Comparison of ENCODE assay signal across 8 cellular contexts in genomic region chr20:35771367-35771688, GRCh38. TPM values are rescaled to one million over a fixed set of nuclear protein-coding genes. Genes with fewer than 3 reads are reported as not detected.
DNase-seq lines count a peak whose midpoint lies in the region; ATAC-seq and TF ChIP-seq lines count a peak whose summit lies in the region.

No MANE protein-coding gene starts in this region.

- H3K9ac ChIP-seq in mammary epithelial cell (ENCODE audit: insufficient read depth, low read length), result peak overlapping the region; percentile 2

- H3K27ac ChIP-seq in mammary epithelial cell (ENCODE audit: insufficient read depth, low read depth, low read length), result peak overlapping the region; percentile 71

- no peak for DNase-seq in stimulated activated naive CD8-positive, alpha-beta T cell treated with anti-CD3 and anti-CD28 coated beads, Interleukin-15, Interleukin-2, amounts not matched to agents 100 U/mL and 50 U/mL, for 24 hours
- no peak for DNase-seq in mammary epithelial cell
- no peak for DNase-seq in naive B cell
- no peak for DNase-seq in NCI-H226
- DNase-seq in left colon, result no peak
- DNase-seq in RPMI8226, result no peak

- H4K20me1 ChIP-seq in mammary epithelial cell (ENCODE audit: insufficient read depth, low read length), result no peaks in the 10 kb centered on the region

- peaks cover 4% of the 10 kb centered on the region for H3K36me3 ChIP-seq in mammary epithelial cell (ENCODE audit: insufficient read depth, low read length)

- 68% methylated on average over 9 of the region's 9 CpGs for WGBS in mammary epithelial cell (ENCODE audit: low coverage, missing lambda C conversion rate)

- H3K9me3 ChIP-seq in mammary epithelial cell (replicated peaks; ENCODE audit: insufficient read depth, low read length), result no peaks in the 10 kb centered on the region

- H2AFZ ChIP-seq in mammary epithelial cell (ENCODE audit: low read depth, low read length), result peak overlapping the region; percentile 67

- H3K9me3 Mint-ChIP-seq in stimulated activated naive CD8-positive, alpha-beta T cell treated with anti-CD3 and anti-CD28 coated beads, Interleukin-15, Interleukin-2, amounts not matched to agents 100 ng/mL and 50 ng/mL, for 24 hours, result peaks cover 7% of the 10 kb centered on the region
- H3K9me3 Mint-ChIP-seq in naive B cell, result peaks cover 0 to 3% (median 0%) of the 10 kb centered on the region in 7 donors

- peak overlapping the region in 1 of 3 experiments; percentile 81 for H3K4me3 ChIP-seq in mammary epithelial cell (replicated peaks in 1 of 3; ENCODE audit: insufficient read depth in 1 of 3, low read depth in 2 of 3, low read length in 3 of 3)

- H3K27ac Mint-ChIP-seq in stimulated activated naive CD8-positive, alpha-beta T cell treated with anti-CD3 and anti-CD28 coated beads, Interleukin-15, Interleukin-2, amounts not matched to agents 100 ng/mL and 50 ng/mL, for 24 hours, result peak overlapping the region; percentile 81
- peak overlapping the region; percentile 99 to 100 (median 100) for H3K27ac Mint-ChIP-seq in naive B cell

- H3K4me1 ChIP-seq in mammary epithelial cell (ENCODE audit: insufficient read depth, low read length), result peaks cover 24% of the 10 kb centered on the region

- peak overlapping the region; percentile 51 for H3K4me3 Mint-ChIP-seq in stimulated activated naive CD8-positive, alpha-beta T cell treated with anti-CD3 and anti-CD28 coated beads, Interleukin-15, Interleukin-2, amounts not matched to agents 100 ng/mL and 50 ng/mL, for 24 hours
- peak overlapping the region; percentile 78 to 89 (median 86) for H3K4me3 Mint-ChIP-seq in naive B cell

- BruUV-seq in mammary epithelial cell (replicated peaks; lab: Mats Ljungman, UMichigan), result no TSS peak

- CTCF ChIA-PET in mammary epithelial cell (lab: Charles Lee; ENCODE audit: low non-redundant PET), result no interaction called here

- peaks cover 40% of the 10 kb centered on the region for H3K79me2 ChIP-seq in mammary epithelial cell (ENCODE audit: insufficient read depth, low read length)

- intact Hi-C loops in mammary epithelial cell (cut with micrococcal nuclease) (no loop called here), left colon (cut with DNase I, micrococcal nuclease) (no loop called here)

- no peak for ATAC-seq in stimulated activated naive CD8-positive, alpha-beta T cell treated with anti-CD3 and anti-CD28 coated beads, Interleukin-15, Interleukin-2, amounts not matched to agents 100 U/mL and 50 U/mL, for 24 hours
- ATAC-seq in naive B cell (ENCODE audit: low read depth in 2 of 2) (no peak), left colon (no peak), HG02970 (IDR thresholded peaks at IDR 0.05; ENCODE audit: low FRiP score, unreplicated experiment) (no peak)

- H3K4me2 ChIP-seq in mammary epithelial cell (ENCODE audit: insufficient read depth, low read depth, low read length), result peak overlapping the region; percentile 4

- no peaks in the 10 kb centered on the region for H3K27me3 Mint-ChIP-seq in stimulated activated naive CD8-positive, alpha-beta T cell treated with anti-CD3 and anti-CD28 coated beads, Interleukin-15, Interleukin-2, amounts not matched to agents 100 ng/mL and 50 ng/mL, for 24 hours
- no peaks in the 10 kb centered on the region for H3K27me3 Mint-ChIP-seq in naive B cell

- in situ Hi-C loops in mammary epithelial cell (cut with MboI; ENCODE audit: low sequenced_read_pairs in 2 of 2), result no loop called here

- H3K36me3 Mint-ChIP-seq in stimulated activated naive CD8-positive, alpha-beta T cell treated with anti-CD3 and anti-CD28 coated beads, Interleukin-15, Interleukin-2, amounts not matched to agents 100 ng/mL and 50 ng/mL, for 24 hours (ENCODE audit: low read depth), result peaks cover 22% of the 10 kb centered on the region
- no peaks in the 10 kb centered on the region for H3K36me3 Mint-ChIP-seq in naive B cell

- TF ChIP-seq CTCF in mammary epithelial cell (conservative IDR thresholded peaks at IDR 0.05 in 1 of 2, IDR thresholded peaks at IDR 0.05 in 1 of 2; ENCODE audit: extremely low read depth in 1 of 2, insufficient read depth in 1 of 2, low read depth in 1 of 2, low read length in 2 of 2), result no peak

- H3K27me3 ChIP-seq in mammary epithelial cell (ENCODE audit: insufficient read depth, low read length), result no peaks in the 10 kb centered on the region

- H3K4me1 Mint-ChIP-seq in stimulated activated naive CD8-positive, alpha-beta T cell treated with anti-CD3 and anti-CD28 coated beads, Interleukin-15, Interleukin-2, amounts not matched to agents 100 ng/mL and 50 ng/mL, for 24 hours (ENCODE audit: low read depth), result peaks cover 75% of the 10 kb centered on the region
- H3K4me1 Mint-ChIP-seq in naive B cell, result peaks cover 50 to 75% (median 58%) of the 10 kb centered on the region in 3 donors

- dilution Hi-C loops in mammary epithelial cell (cut with HindIII; ENCODE audit: low sequenced_read_pairs), result loop anchor here (5.0 kb wide), 2 partner anchors 34 to 116 kb away; no protein-coding TSS in a partner anchor

RNA-seq across cellular contexts. Expression of gene PHF20, which starts 0.5 kb away (rescaled TPM):
- total RNA-seq in mammary epithelial cell (10 to 100 TPM; 24.0 to 39.7 TPM), left colon (10 to 100 TPM; 21.9 to 25.4 TPM)
- polyA plus RNA-seq in mammary epithelial cell (19.5 TPM), naive B cell (ENCODE audit: low read depth in 6 of 6) (100 to 1,000 TPM; 150 to 257 (median 154) TPM)
- polyA minus RNA-seq in mammary epithelial cell, result 24.9 TPM

RNA-seq across cellular contexts. Expression of gene RBM39, which starts 29.3 kb away (rescaled TPM):
- total RNA-seq in mammary epithelial cell (100 to 1,000 TPM; 188 to 283 TPM), left colon (100 to 1,000 TPM; 221 to 232 TPM)
- polyA plus RNA-seq in mammary epithelial cell (27.2 TPM), naive B cell (ENCODE audit: low read depth in 6 of 6) (100 to 1,000 TPM in 5 of 6 donors, 10 to 100 TPM in 1; 85.4 to 213 (median 173) TPM)
- polyA minus RNA-seq in mammary epithelial cell, result 272 TPM
